Comparison of ENCODE assay signal across 1 cellular context in the genomic region with DNA sequence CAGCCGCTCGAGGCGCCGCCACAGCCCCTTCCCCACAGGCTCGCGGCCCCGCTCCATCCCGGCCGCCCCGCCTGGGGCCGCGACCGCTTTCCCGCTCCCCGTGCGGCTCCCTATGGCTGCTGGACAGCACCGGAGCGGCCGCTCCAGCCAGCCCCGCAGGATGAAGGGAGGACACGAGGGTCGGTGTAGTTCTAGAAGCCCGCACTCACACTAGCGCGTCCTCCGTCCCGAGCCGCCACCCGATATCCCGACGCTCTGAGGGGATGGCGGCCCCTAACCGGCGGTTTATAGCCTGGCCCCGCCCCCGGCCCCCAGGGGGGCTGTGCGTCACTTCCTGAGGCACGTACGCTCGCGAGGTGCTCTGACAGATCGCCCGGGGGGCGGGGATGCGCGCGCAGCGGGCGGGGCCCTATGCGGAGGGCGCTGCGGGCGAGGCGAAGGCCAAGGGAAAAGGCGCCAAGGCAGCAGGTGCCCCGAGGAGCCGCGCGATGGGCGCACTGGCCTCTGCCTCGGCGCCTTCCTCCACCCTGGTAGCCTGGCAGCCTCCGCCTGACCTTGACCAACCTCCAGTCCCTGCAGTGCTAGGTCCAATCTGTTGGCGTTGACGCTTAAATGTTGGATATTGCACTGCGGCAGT.
A peak's percentile ranks its signal among the peaks of the same experiment; 100 is the strongest.
TF ChIP-seq lines count a peak whose summit lies in the region.

Gene TFRC, minus strand, starts transcription at position 257 of the 637 bp plus-strand sequence. CDS start 4,991 bp downstream, outside the sequence.

TF ChIP-seq in GM12878, 131 proteins besides CTCF, POLR2A, EP300 and RAD21 (continued from another document and continues in another):
- TF ChIP-seq BCL3 (IDR thresholded peaks at IDR 0.05; ENCODE audit: borderline replicate concordance, insufficient read depth, low read depth, low read length, poor library complexity, severe bottlenecking), result peak; percentile 59
- TF ChIP-seq ZBTB40 (IDR thresholded peaks at IDR 0.05; ENCODE audit: borderline replicate concordance), result peak; percentile 74; the same call in 1 of the 2 replicates
- 0 out of 2 replicates have a peak, but pooled peaks have one; percentile 60 for TF ChIP-seq TARDBP (IDR thresholded peaks at IDR 0.05; ENCODE audit: borderline replicate concordance)
- no peak for TF ChIP-seq WRNIP1 (IDR thresholded peaks at IDR 0.05; ENCODE audit: borderline replicate concordance, low read depth, low read length)
- TF ChIP-seq SIN3A (IDR thresholded peaks at IDR 0.05; ENCODE audit: low read depth, low read length), result peak; percentile 64
- TF ChIP-seq SMAD1 (IDR thresholded peaks at IDR 0.05; ENCODE audit: low read depth, partially characterized antibody), result peak; percentile 94
- TF ChIP-seq KDM1A (IDR thresholded peaks at IDR 0.05; ENCODE audit: borderline replicate concordance), result no peak
- TF ChIP-seq, protein P1, sequence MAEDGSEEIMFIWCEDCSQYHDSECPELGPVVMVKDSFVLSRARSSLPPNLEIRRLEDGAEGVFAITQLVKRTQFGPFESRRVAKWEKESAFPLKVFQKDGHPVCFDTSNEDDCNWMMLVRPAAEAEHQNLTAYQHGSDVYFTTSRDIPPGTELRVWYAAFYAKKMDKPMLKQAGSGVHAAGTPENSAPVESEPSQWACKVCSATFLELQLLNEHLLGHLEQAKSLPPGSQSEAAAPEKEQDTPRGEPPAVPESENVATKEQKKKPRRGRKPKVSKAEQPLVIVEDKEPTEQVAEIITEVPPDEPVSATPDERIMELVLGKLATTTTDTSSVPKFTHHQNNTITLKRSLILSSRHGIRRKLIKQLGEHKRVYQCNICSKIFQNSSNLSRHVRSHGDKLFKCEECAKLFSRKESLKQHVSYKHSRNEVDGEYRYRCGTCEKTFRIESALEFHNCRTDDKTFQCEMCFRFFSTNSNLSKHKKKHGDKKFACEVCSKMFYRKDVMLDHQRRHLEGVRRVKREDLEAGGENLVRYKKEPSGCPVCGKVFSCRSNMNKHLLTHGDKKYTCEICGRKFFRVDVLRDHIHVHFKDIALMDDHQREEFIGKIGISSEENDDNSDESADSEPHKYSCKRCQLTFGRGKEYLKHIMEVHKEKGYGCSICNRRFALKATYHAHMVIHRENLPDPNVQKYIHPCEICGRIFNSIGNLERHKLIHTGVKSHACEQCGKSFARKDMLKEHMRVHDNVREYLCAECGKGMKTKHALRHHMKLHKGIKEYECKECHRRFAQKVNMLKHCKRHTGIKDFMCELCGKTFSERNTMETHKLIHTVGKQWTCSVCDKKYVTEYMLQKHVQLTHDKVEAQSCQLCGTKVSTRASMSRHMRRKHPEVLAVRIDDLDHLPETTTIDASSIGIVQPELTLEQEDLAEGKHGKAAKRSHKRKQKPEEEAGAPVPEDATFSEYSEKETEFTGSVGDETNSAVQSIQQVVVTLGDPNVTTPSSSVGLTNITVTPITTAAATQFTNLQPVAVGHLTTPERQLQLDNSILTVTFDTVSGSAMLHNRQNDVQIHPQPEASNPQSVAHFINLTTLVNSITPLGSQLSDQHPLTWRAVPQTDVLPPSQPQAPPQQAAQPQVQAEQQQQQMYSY (CRISPR knock-in tag; IDR thresholded peaks at IDR 0.05), result peak; percentile 54
- TF ChIP-seq EGR1 (IDR thresholded peaks at IDR 0.05; ENCODE audit: borderline replicate concordance in 1 of 2, low read depth in 2 of 2, low read length in 2 of 2), result peak; percentile 74 to 97
- peak; percentile 98 for TF ChIP-seq TAF1 (IDR thresholded peaks at IDR 0.05; ENCODE audit: borderline replicate concordance, low read depth, low read length)
- TF ChIP-seq RAD51 (IDR thresholded peaks at IDR 0.05), result no peak
- TF ChIP-seq PML (IDR thresholded peaks at IDR 0.05; ENCODE audit: low read length), result peak; percentile 99
- TF ChIP-seq, protein P2, sequence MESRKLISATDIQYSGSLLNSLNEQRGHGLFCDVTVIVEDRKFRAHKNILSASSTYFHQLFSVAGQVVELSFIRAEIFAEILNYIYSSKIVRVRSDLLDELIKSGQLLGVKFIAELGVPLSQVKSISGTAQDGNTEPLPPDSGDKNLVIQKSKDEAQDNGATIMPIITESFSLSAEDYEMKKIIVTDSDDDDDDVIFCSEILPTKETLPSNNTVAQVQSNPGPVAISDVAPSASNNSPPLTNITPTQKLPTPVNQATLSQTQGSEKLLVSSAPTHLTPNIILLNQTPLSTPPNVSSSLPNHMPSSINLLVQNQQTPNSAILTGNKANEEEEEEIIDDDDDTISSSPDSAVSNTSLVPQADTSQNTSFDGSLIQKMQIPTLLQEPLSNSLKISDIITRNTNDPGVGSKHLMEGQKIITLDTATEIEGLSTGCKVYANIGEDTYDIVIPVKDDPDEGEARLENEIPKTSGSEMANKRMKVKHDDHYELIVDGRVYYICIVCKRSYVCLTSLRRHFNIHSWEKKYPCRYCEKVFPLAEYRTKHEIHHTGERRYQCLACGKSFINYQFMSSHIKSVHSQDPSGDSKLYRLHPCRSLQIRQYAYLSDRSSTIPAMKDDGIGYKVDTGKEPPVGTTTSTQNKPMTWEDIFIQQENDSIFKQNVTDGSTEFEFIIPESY (IDR thresholded peaks at IDR 0.05), result no peak
- TF ChIP-seq LARP7 (IDR thresholded peaks at IDR 0.05), result 0 out of 2 replicates have a peak, but pooled peaks have one; percentile 50
- no peak for TF ChIP-seq ATF7 (IDR thresholded peaks at IDR 0.05; ENCODE audit: low read depth)
- TF ChIP-seq IRF4 (IDR thresholded peaks at IDR 0.05; ENCODE audit: low read depth, low read length), result no peak
- TF ChIP-seq TCF12 (IDR thresholded peaks at IDR 0.05; ENCODE audit: low read depth, low read length), result peak; percentile 74; the same call in 1 of the 2 replicates
- 0 out of 2 replicates have a peak, but pooled peaks have one; percentile 22 for TF ChIP-seq MTA2 (IDR thresholded peaks at IDR 0.05; ENCODE audit: low read depth)
- no peak; the same call in 1 of the 2 replicates for TF ChIP-seq RELB (IDR thresholded peaks at IDR 0.05; ENCODE audit: low read depth)
- TF ChIP-seq RFX5 (IDR thresholded peaks at IDR 0.05; ENCODE audit: low read depth, low read length), result no peak
- peak; percentile 88 for TF ChIP-seq ZNF687 (IDR thresholded peaks at IDR 0.05)
- TF ChIP-seq, protein P3, sequence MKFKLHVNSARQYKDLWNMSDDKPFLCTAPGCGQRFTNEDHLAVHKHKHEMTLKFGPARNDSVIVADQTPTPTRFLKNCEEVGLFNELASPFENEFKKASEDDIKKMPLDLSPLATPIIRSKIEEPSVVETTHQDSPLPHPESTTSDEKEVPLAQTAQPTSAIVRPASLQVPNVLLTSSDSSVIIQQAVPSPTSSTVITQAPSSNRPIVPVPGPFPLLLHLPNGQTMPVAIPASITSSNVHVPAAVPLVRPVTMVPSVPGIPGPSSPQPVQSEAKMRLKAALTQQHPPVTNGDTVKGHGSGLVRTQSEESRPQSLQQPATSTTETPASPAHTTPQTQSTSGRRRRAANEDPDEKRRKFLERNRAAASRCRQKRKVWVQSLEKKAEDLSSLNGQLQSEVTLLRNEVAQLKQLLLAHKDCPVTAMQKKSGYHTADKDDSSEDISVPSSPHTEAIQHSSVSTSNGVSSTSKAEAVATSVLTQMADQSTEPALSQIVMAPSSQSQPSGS (IDR thresholded peaks at IDR 0.05; ENCODE audit: low read length), result 0 out of 2 replicates have a peak, but pooled peaks have one; percentile 19
- peak; percentile 100 for TF ChIP-seq POLR2AphosphoS5 (IDR thresholded peaks at IDR 0.05; ENCODE audit: low read length)
- no peak for TF ChIP-seq ZNF622 (IDR thresholded peaks at IDR 0.05)
- TF ChIP-seq RUNX3 (IDR thresholded peaks at IDR 0.05; ENCODE audit: low read length), result peak; percentile 45
- TF ChIP-seq, protein P4, sequence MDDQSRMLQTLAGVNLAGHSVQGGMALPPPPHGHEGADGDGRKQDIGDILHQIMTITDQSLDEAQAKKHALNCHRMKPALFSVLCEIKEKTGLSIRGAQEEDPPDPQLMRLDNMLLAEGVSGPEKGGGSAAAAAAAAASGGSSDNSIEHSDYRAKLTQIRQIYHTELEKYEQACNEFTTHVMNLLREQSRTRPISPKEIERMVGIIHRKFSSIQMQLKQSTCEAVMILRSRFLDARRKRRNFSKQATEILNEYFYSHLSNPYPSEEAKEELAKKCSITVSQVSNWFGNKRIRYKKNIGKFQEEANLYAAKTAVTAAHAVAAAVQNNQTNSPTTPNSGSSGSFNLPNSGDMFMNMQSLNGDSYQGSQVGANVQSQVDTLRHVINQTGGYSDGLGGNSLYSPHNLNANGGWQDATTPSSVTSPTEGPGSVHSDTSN (IDR thresholded peaks at IDR 0.05; ENCODE audit: insufficient replicate concordance, low read depth, low read length), result no peak
- TF ChIP-seq NR2F1 (conservative IDR thresholded peaks at IDR 0.05), result peak; percentile 49; the same call in 1 of the 2 replicates
- TF ChIP-seq ELK1 (IDR thresholded peaks at IDR 0.05; ENCODE audit: low read depth, low read length), result no peak
